ENCODE assay signal across 12 cellular contexts in genomic region chr9:93582115-93582514, GRCh38. TPM values are rescaled to one million over a fixed set of nuclear protein-coding genes. Genes with fewer than 3 reads are reported as not detected.
DNase-seq lines count a peak whose midpoint lies in the region; ATAC-seq, FAIRE-seq and TF ChIP-seq lines count a peak whose summit lies in the region.
"Had no signal": no experiment of that assay in that cellular context is flagged by ENCODE, and none has a peak within 500 bp of the region (broad histone marks: within the 10 kb centered on the region; RNA-seq: fewer than 3 reads in every experiment).

No MANE protein-coding gene starts in this region.

- H3K27me3 ChIP-seq in right cardiac atrium (ENCODE audit: control insufficient read depth, insufficient read depth) (no peaks in the 10 kb centered on the region), small intestine (ENCODE audit: control insufficient read depth in 2 of 2, insufficient read depth in 2 of 2, low read length in 2 of 2) (no peaks in the 10 kb centered on the region)

- ATAC-seq in right cardiac atrium (peak; percentile 37 to 63), HG02759 (IDR thresholded peaks at IDR 0.05; ENCODE audit: unreplicated experiment) (no peak)

- H3K4me3 ChIP-seq in right cardiac atrium (ENCODE audit: low read length): no peak overlapping the region
- H3K4me3 ChIP-seq in small intestine (ENCODE audit: low read depth in 1 of 2, low read length in 2 of 2): no peak overlapping the region
- no peak overlapping the region for H3K4me3 ChIP-seq in lower leg skin (ENCODE audit: low read depth, poor library complexity, severe bottlenecking)

- WGBS in right cardiac atrium: 28% methylated on average over 5 of the region's 5 CpGs
- 17 to 37% (median 21%) methylated on average over 5 of the region's 5 CpGs for WGBS in small intestine, 3 donors
- 51 to 68% methylated on average over 5 of the region's 5 CpGs for WGBS in lower leg skin, 2 donors

- no peaks in the 10 kb centered on the region for H3K36me3 ChIP-seq in small intestine (ENCODE audit: control insufficient read depth in 2 of 2, insufficient read depth in 2 of 2, low read length in 2 of 2)

- no peak for TF ChIP-seq CTCF in lower leg skin (IDR thresholded peaks at IDR 0.05)

- intact Hi-C loops in right cardiac atrium (cut with DNase I): no loop called here
- intact Hi-C loops in lower leg skin (cut with DNase I; ENCODE audit: low total_unique reads): no loop called here

- H3K4me1 ChIP-seq in right cardiac atrium (ENCODE audit: control insufficient read depth, insufficient read depth, low read length): peaks cover 28% of the 10 kb centered on the region
- H3K4me1 ChIP-seq in small intestine (ENCODE audit: control insufficient read depth in 2 of 2, insufficient read depth in 1 of 2, low read depth in 1 of 2, low read length in 1 of 2): peaks cover 0 to 12% of the 10 kb centered on the region in 2 donors

- DNase-seq in NCI-H1092 (lab: John Stamatoyannopoulos, UW) (peak; percentile 56), NCI-H748 treated with DMSO at 0.1 percent for 48 hours (lab: John Stamatoyannopoulos, UW) (peak; percentile 83), right cardiac atrium (no peak), small intestine (peak; percentile 60), lower leg skin (ENCODE audit: low spot score in 2 of 2) (no peak), AG20443 (ENCODE audit: low spot score) (no peak)
- DNase-seq in effector CD4-positive, alpha-beta T cell: no peak
- DNase-seq: Karpas-422, T-helper 9 cell had no signal

- FAIRE-seq in small intestine (lab: Jason Lieb, UNC): no peak
- FAIRE-seq: bronchial epithelial cell, GM18507 had no signal

- H3K27ac ChIP-seq in right cardiac atrium (ENCODE audit: low read length) (peak overlapping the region; percentile 31), small intestine (ENCODE audit: low read depth in 1 of 2, low read length in 1 of 2) (peak overlapping the region in 1 of 2 donors; percentile 4)

- TF ChIP-seq POLR2A in lower leg skin (IDR thresholded peaks at IDR 0.05): no peak

- H3K9me3 ChIP-seq in right cardiac atrium (ENCODE audit: control insufficient read depth, low read length) (no peaks in the 10 kb centered on the region), small intestine (ENCODE audit: control insufficient read depth, low read depth) (no peaks in the 10 kb centered on the region)

RNA-seq across cellular contexts. Expression of gene PHF2, which starts 5.7 kb away (rescaled TPM):
- total RNA-seq in right cardiac atrium (10 to 100 TPM; 31.1 to 32.4 (median 31.6) TPM), lower leg skin (10 to 100 TPM; 23.3 to 33.1 (median 28.6) TPM)
- polyA plus RNA-seq in right cardiac atrium (28.3 TPM), small intestine (10 to 100 TPM in 2 of 3 donors, 1 to 10 TPM in 1; 8.6 to 14.9 (median 10.7) TPM)

Comparison
In these comparisons a context has a peak if more than half of its experiments do, and no peak if none do; other contexts are left out.
1. DNase-seq: peak in NCI-H1092 (single experiment), NCI-H748 treated with DMSO at 0.1 percent for 48 hours (single experiment) and small intestine (single experiment); none in right cardiac atrium (0 of 3), lower leg skin (0 of 2), AG20443 (single experiment) and effector CD4-positive, alpha-beta T cell (single experiment).